1 cellular context compared by ENCODE assay signal in the genomic region with DNA sequence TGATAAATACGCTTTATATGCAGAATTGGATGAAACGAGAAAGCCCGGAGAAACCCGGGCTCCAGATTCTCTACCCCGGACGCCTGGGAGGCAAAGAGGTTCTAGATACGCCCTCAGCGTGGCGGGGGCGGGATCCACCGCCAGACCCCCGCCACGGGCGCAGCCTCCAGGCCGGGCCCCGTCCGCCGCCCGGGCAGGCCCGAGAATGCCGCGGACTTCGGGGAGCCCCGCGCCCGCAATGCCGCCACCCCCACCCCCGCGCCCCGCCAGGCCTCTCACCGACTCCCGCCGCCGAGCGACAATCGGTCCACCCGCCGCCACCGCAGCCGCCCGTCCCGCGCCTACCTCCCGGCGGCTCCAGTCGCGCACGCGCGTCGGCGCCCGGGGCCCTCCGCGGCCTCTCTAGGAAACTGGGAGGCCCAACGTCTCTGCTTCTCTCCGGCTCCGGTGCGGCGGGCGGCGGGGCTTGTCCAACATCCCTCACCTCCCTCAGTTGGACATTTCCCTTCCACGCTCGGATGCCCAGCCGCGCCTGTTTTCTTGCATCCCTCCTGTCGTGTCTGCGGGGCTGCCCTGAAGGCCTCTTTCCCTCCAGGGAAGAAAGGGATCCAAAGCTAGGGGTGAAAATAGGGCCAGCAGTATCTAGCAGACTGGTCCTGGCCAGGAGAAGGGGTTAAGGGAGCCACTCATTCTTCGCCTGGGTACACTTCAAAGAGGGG.
TF ChIP-seq lines count a peak whose summit lies in the region.

TSS of gene ZNF445 (minus strand) at position 359 of the 719 bp plus-strand sequence. CDS start 22,121 bp downstream, outside the sequence.

TF ChIP-seq in HepG2, 621 proteins besides CTCF, POLR2A, EP300 and RAD21 (continued from another document):
- TF ChIP-seq ZNF597 (CRISPR knock-in tag; IDR thresholded peaks at IDR 0.05), result no peak
- TF ChIP-seq NBN (conservative IDR thresholded peaks at IDR 0.05), result no peak
- peak; percentile 25; the same call in 1 of the 2 replicates for TF ChIP-seq HDAC2 (CRISPR knock-in tag; IDR thresholded peaks at IDR 0.05)
- no peak for TF ChIP-seq ATF7 (IDR thresholded peaks at IDR 0.05)
- TF ChIP-seq ATF7 (CRISPR knock-in tag; IDR thresholded peaks at IDR 0.05), result no peak
- no peak for TF ChIP-seq ZNF83 (CRISPR knock-in tag; IDR thresholded peaks at IDR 0.05; ENCODE audit: borderline replicate concordance)
- TF ChIP-seq, protein P1, sequence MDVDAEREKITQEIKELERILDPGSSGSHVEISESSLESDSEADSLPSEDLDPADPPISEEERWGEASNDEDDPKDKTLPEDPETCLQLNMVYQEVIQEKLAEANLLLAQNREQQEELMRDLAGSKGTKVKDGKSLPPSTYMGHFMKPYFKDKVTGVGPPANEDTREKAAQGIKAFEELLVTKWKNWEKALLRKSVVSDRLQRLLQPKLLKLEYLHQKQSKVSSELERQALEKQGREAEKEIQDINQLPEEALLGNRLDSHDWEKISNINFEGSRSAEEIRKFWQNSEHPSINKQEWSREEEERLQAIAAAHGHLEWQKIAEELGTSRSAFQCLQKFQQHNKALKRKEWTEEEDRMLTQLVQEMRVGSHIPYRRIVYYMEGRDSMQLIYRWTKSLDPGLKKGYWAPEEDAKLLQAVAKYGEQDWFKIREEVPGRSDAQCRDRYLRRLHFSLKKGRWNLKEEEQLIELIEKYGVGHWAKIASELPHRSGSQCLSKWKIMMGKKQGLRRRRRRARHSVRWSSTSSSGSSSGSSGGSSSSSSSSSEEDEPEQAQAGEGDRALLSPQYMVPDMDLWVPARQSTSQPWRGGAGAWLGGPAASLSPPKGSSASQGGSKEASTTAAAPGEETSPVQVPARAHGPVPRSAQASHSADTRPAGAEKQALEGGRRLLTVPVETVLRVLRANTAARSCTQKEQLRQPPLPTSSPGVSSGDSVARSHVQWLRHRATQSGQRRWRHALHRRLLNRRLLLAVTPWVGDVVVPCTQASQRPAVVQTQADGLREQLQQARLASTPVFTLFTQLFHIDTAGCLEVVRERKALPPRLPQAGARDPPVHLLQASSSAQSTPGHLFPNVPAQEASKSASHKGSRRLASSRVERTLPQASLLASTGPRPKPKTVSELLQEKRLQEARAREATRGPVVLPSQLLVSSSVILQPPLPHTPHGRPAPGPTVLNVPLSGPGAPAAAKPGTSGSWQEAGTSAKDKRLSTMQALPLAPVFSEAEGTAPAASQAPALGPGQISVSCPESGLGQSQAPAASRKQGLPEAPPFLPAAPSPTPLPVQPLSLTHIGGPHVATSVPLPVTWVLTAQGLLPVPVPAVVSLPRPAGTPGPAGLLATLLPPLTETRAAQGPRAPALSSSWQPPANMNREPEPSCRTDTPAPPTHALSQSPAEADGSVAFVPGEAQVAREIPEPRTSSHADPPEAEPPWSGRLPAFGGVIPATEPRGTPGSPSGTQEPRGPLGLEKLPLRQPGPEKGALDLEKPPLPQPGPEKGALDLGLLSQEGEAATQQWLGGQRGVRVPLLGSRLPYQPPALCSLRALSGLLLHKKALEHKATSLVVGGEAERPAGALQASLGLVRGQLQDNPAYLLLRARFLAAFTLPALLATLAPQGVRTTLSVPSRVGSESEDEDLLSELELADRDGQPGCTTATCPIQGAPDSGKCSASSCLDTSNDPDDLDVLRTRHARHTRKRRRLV (CRISPR knock-in tag; IDR thresholded peaks at IDR 0.05), result no peak
- no peak for TF ChIP-seq ZNF34 (CRISPR knock-in tag; IDR thresholded peaks at IDR 0.05; ENCODE audit: borderline replicate concordance)
- TF ChIP-seq ZNF430 (CRISPR knock-in tag; IDR thresholded peaks at IDR 0.05), result 0 out of 2 replicates have a peak, but pooled peaks have one; percentile 59
- TF ChIP-seq ZUFSP (CRISPR knock-in tag; IDR thresholded peaks at IDR 0.05; ENCODE audit: borderline replicate concordance), result no peak
- TF ChIP-seq PLSCR1 (CRISPR knock-in tag; IDR thresholded peaks at IDR 0.05; ENCODE audit: borderline replicate concordance), result no peak
- no peak for TF ChIP-seq JARID2 (CRISPR knock-in tag; IDR thresholded peaks at IDR 0.05; ENCODE audit: insufficient replicate concordance)
- TF ChIP-seq PRPF4 (IDR thresholded peaks at IDR 0.05; ENCODE audit: low read depth, low read length, poor library complexity, severe bottlenecking), result no peak
- TF ChIP-seq HOXA9 (CRISPR knock-in tag; IDR thresholded peaks at IDR 0.05; ENCODE audit: borderline replicate concordance), result no peak
- no peak for TF ChIP-seq JUND (CRISPR knock-in tag; IDR thresholded peaks at IDR 0.05)
- peak; percentile 16; the same call in 1 of the 2 replicates for TF ChIP-seq SALL2 (CRISPR knock-in tag; IDR thresholded peaks at IDR 0.05)
- no peak for TF ChIP-seq ARID2 (CRISPR knock-in tag; IDR thresholded peaks at IDR 0.05; ENCODE audit: borderline replicate concordance)
- TF ChIP-seq CBX1 (IDR thresholded peaks at IDR 0.05; ENCODE audit: low read depth), result no peak
- no peak for TF ChIP-seq ZNF749 (CRISPR knock-in tag; IDR thresholded peaks at IDR 0.05; ENCODE audit: borderline replicate concordance)
- no peak for TF ChIP-seq ZNF672 (CRISPR knock-in tag; IDR thresholded peaks at IDR 0.05)
- TF ChIP-seq ZNF567 (CRISPR knock-in tag; IDR thresholded peaks at IDR 0.05; ENCODE audit: borderline replicate concordance), result no peak
- no peak for TF ChIP-seq ZNF883 (CRISPR knock-in tag; IDR thresholded peaks at IDR 0.05; ENCODE audit: not compliant biosample characterization)
- TF ChIP-seq, protein P2, sequence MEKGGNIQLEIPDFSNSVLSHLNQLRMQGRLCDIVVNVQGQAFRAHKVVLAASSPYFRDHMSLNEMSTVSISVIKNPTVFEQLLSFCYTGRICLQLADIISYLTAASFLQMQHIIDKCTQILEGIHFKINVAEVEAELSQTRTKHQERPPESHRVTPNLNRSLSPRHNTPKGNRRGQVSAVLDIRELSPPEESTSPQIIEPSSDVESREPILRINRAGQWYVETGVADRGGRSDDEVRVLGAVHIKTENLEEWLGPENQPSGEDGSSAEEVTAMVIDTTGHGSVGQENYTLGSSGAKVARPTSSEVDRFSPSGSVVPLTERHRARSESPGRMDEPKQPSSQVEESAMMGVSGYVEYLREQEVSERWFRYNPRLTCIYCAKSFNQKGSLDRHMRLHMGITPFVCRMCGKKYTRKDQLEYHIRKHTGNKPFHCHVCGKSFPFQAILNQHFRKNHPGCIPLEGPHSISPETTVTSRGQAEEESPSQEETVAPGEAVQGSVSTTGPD (CRISPR knock-in tag; IDR thresholded peaks at IDR 0.05), result no peak
- TF ChIP-seq ZMAT3 (CRISPR knock-in tag; conservative IDR thresholded peaks at IDR 0.05), result no peak
- TF ChIP-seq ZFP36 (IDR thresholded peaks at IDR 0.05; ENCODE audit: borderline replicate concordance, low read depth, low read length, partially characterized antibody), result no peak
- TF ChIP-seq ZNF781 (CRISPR knock-in tag; IDR thresholded peaks at IDR 0.05; ENCODE audit: borderline replicate concordance, not compliant biosample characterization), result no peak
- TF ChIP-seq NFYC (CRISPR knock-in tag; IDR thresholded peaks at IDR 0.05), result no peak
- TF ChIP-seq THAP8 (CRISPR knock-in tag; IDR thresholded peaks at IDR 0.05; ENCODE audit: borderline replicate concordance), result no peak
- TF ChIP-seq, protein P3, sequence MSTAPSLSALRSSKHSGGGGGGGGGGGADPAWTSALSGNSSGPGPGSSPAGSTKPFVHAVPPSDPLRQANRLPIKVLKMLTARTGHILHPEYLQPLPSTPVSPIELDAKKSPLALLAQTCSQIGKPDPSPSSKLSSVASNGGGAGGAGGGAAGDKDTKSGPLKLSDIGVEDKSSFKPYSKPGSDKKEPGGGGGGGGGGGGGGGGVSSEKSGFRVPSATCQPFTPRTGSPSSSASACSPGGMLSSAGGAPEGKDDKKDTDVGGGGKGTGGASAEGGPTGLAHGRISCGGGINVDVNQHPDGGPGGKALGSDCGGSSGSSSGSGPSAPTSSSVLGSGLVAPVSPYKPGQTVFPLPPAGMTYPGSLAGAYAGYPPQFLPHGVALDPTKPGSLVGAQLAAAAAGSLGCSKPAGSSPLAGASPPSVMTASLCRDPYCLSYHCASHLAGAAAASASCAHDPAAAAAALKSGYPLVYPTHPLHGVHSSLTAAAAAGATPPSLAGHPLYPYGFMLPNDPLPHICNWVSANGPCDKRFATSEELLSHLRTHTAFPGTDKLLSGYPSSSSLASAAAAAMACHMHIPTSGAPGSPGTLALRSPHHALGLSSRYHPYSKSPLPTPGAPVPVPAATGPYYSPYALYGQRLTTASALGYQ (CRISPR knock-in tag; IDR thresholded peaks at IDR 0.05), result no peak
